10 cellular contexts compared by ENCODE assay signal in the genomic region with DNA sequence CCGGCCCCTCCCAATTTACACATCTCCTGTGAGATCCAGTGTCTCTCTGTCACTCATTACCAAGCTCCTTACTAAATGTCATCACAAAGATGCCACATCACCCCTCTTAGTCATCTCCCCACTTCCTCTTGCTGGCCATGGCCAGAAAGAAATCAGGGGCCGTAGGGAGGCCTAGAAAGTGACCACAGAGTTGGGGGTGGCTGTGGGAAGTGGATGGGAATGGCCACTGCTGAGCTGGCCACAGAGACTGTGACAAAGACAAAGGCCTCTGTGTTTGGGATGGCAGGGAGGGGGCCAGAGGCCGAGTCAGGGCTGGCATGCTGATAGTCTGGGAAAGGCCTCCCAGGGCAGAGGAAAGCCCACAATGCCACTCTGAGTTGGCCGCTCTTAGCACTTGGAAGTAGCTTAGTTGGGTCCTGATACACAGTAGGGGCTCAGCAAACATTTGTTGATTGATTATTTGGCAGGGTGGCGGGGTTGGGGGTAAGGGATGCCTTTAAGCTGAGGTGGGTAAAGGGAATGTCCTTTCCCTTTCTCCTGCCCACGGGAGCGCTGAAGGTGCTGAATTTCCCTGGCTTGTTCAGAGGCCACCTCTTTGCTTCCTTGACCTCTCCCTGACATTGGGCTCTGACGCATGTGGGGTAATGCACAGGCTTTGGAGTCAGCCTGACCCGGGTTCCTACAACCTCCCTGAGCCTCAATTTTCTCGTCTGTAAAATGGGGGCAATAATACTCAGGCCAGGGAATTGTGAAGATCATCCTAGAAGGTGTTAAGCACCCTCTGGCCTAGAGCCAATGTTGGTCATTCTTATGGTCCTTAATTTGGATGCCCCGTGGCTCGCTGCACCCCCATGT.
DNase-seq lines count a peak whose midpoint lies in the region; ATAC-seq lines count a peak whose summit lies in the region.
"Had no signal": no experiment of that assay in that cellular context is flagged by ENCODE, and none has a peak within 500 bp of the region (broad histone marks: within the 10 kb centered on the region; RNA-seq: fewer than 3 reads in every experiment).

No MANE protein-coding gene starts in this region.

- no peaks in the 10 kb centered on the region for H3K36me3 ChIP-seq in SK-N-MC (ENCODE audit: insufficient read depth, low read length)

- no peaks in the 10 kb centered on the region for H3K9me3 ChIP-seq in SK-N-MC (ENCODE audit: low read depth, low read length)

- intact Hi-C loops in posterior cingulate gyrus (cut with DNase I): no loop called here

- H3K4me3 ChIP-seq in SK-N-MC: no peak overlapping the region

- peak overlapping the region; percentile 83 for H3K27ac ChIP-seq in SK-N-MC

- DNase-seq in ELR (ENCODE audit: low read depth) (peak; percentile 93), SK-N-MC (ENCODE audit: low read depth, low spot score) (no peak), fibroblast of peridontal ligament (ENCODE audit: extremely low read depth) (peak; percentile 82), posterior cingulate gyrus (peak; percentile 78 to 98 (median 84)), T-helper 2 cell (no peak)
- DNase-seq: NCI-H2107; stimulated activated CD4-positive, alpha-beta T cell treated with anti-CD3 and anti-CD28 coated beads, Interleukin-4, amount 100 ng/mL, for 1 hour had no signal

- ATAC-seq in GM19328 (IDR thresholded peaks at IDR 0.05; ENCODE audit: unreplicated experiment) (no peak), HG02571 (IDR thresholded peaks at IDR 0.05; ENCODE audit: unreplicated experiment) (no peak), HG03108 (IDR thresholded peaks at IDR 0.05; ENCODE audit: unreplicated experiment) (no peak)

- H3K9ac ChIP-seq in SK-N-MC (ENCODE audit: insufficient read length): no peak overlapping the region

Comparison
In these comparisons a context has a peak if more than half of its experiments do, and no peak if none do; other contexts are left out.
1. DNase-seq: peak in ELR (single experiment), fibroblast of peridontal ligament (single experiment) and posterior cingulate gyrus (10 of 10); none in SK-N-MC (single experiment) and T-helper 2 cell (0 of 5).